Comparison of ENCODE assay signal across 8 cellular contexts in the genomic region with DNA sequence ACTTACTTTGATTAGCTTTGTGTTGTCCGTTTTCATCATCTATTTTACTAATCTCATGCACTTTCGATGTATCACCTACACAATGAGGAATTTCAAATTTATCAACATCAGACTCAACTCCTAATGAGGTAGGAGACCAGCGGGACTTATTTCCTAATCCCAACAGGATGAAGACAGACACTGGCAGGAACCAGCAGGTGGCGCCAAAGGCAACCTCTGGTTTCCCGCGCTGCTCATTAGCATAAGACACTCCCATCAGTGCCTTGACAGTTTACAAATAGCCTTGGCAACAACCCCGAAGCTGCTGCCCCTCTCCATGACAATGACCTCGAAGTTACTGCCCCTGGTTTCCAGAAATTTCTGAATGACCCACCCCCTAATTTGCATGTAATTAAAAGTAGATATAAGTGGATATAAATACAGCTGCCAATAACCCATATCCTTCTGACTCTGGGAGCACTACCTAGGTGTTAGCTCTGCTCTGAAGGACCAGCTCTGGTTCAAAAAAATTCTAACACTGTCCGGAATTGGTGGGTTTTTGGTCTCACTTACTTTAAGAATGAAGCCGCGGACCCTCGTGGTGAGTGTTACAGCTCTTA.
A peak's percentile ranks its signal among the peaks of the same experiment; 100 is the strongest.
DNase-seq lines count a peak whose midpoint lies in the region; ATAC-seq and TF ChIP-seq lines count a peak whose summit lies in the region.

No MANE protein-coding gene starts in this region.

- ATAC-seq in WTC11 (peak; percentile 94), foreskin keratinocyte (peak; percentile 86), HG02642 (IDR thresholded peaks at IDR 0.05; ENCODE audit: poor library complexity, unreplicated experiment) (no peak)

- POLR2A ChIA-PET in WTC11 (lab: Charles Lee), result no interaction called here

- no peak overlapping the region for H3K4me3 Mint-ChIP-seq in WTC11
- no peak overlapping the region for H3K4me3 Mint-ChIP-seq in activated T-helper 1 cell treated with anti-CD3 and anti-CD28 coated beads, Interleukin-12 subunit alpha, Interleukin-12 subunit beta, Interleukin-2, Interleukin-4 antibody, amounts not matched to agents 30 ng/mL and 10 ng/mL and 1 ng/mL, durations not matched to agents 14 hours and 24 hours and 36 hours

- no peak overlapping the region for H3K27ac ChIP-seq in foreskin keratinocyte

- intact Hi-C loops in activated T-helper 1 cell treated with anti-CD3 and anti-CD28 coated beads, Interleukin-12 subunit alpha, Interleukin-12 subunit beta, Interleukin-2, Interleukin-4 antibody, amounts not matched to agents 30 ng/mL and 10 ng/mL and 1 ng/mL, durations not matched to agents 14 hours and 24 hours and 36 hours (cut with micrococcal nuclease), result loop anchor here (5.0 to 10.0 kb wide), 2 partner anchors 809 to 1087 kb away; no protein-coding TSS in a partner anchor

- H3K27ac Mint-ChIP-seq in WTC11, result no peak overlapping the region
- H3K27ac Mint-ChIP-seq in activated T-helper 1 cell treated with anti-CD3 and anti-CD28 coated beads, Interleukin-12 subunit alpha, Interleukin-12 subunit beta, Interleukin-2, Interleukin-4 antibody, amounts not matched to agents 30 ng/mL and 10 ng/mL and 1 ng/mL, durations not matched to agents 14 hours and 24 hours and 36 hours, result no peak overlapping the region

- TF ChIP-seq CTCF in HFF-Myc (IDR thresholded peaks at IDR 0.05; ENCODE audit: low read depth, low read length, missing control alignments) (peak; percentile 68), WTC11 (IDR thresholded peaks at IDR 0.05) (peak; percentile 83), foreskin keratinocyte (conservative IDR thresholded peaks at IDR 0.05) (peak; percentile 78)

- DNase-seq in Ammon's horn (ENCODE audit: low spot score), result peak; percentile 54
- DNase-seq in HFF-Myc (ENCODE audit: extremely low read depth, low read depth), result no peak
- peak; percentile 84 for DNase-seq in WTC11 (ENCODE audit: low spot score)
- peak; percentile 8 to 35 for DNase-seq in foreskin keratinocyte
- peak; percentile 20 to 28 for DNase-seq in stimulated activated CD4-positive, alpha-beta T cell treated with anti-CD3 and anti-CD28 coated beads, Interleukin-15, amount 100 ng/mL, for 48 hours (ENCODE audit: low read depth in 2 of 2)
- DNase-seq in activated T-helper 1 cell treated with anti-CD3 and anti-CD28 coated beads, Interleukin-12 subunit alpha, Interleukin-12 subunit beta, Interleukin-2, Interleukin-4 antibody, amounts not matched to agents 30 ng/mL and 10 ng/mL and 1 ng/mL, durations not matched to agents 14 hours and 24 hours and 36 hours (ENCODE audit: low spot score), result no peak
- no peak for DNase-seq in NCI-H1436 (lab: John Stamatoyannopoulos, UW)

- H3K27me3 ChIP-seq in foreskin keratinocyte, result no peaks in the 10 kb centered on the region

- CTCF ChIA-PET in WTC11 (lab: Charles Lee), result interaction anchor here (0.7 to 2.2 kb wide), 3 partner anchors 10 to 723 kb away, joined by 3 to 7 read pairs (median 3); no protein-coding TSS in a partner anchor

- H3K4me1 Mint-ChIP-seq in WTC11, result peaks cover 14% of the 10 kb centered on the region
- H3K4me1 Mint-ChIP-seq in activated T-helper 1 cell treated with anti-CD3 and anti-CD28 coated beads, Interleukin-12 subunit alpha, Interleukin-12 subunit beta, Interleukin-2, Interleukin-4 antibody, amounts not matched to agents 30 ng/mL and 10 ng/mL and 1 ng/mL, durations not matched to agents 14 hours and 24 hours and 36 hours (ENCODE audit: low read depth), result no peaks in the 10 kb centered on the region

- H3K4me1 ChIP-seq in foreskin keratinocyte, result no peaks in the 10 kb centered on the region

- H3K9me3 Mint-ChIP-seq in WTC11, result peaks cover 25% of the 10 kb centered on the region
- no peaks in the 10 kb centered on the region for H3K9me3 Mint-ChIP-seq in activated T-helper 1 cell treated with anti-CD3 and anti-CD28 coated beads, Interleukin-12 subunit alpha, Interleukin-12 subunit beta, Interleukin-2, Interleukin-4 antibody, amounts not matched to agents 30 ng/mL and 10 ng/mL and 1 ng/mL, durations not matched to agents 14 hours and 24 hours and 36 hours

- H3K36me3 Mint-ChIP-seq in WTC11, result peaks cover 9% of the 10 kb centered on the region
- H3K36me3 Mint-ChIP-seq in activated T-helper 1 cell treated with anti-CD3 and anti-CD28 coated beads, Interleukin-12 subunit alpha, Interleukin-12 subunit beta, Interleukin-2, Interleukin-4 antibody, amounts not matched to agents 30 ng/mL and 10 ng/mL and 1 ng/mL, durations not matched to agents 14 hours and 24 hours and 36 hours (ENCODE audit: low read depth), result no peaks in the 10 kb centered on the region

- H3K4me3 ChIP-seq in HFF-Myc (replicated peaks; ENCODE audit: low read depth, low read length), result no peak overlapping the region

- peaks cover 3% of the 10 kb centered on the region; the same call in 1 of the 2 replicates for H3K27me3 Mint-ChIP-seq in WTC11 (ENCODE audit: low read depth)
- H3K27me3 Mint-ChIP-seq in activated T-helper 1 cell treated with anti-CD3 and anti-CD28 coated beads, Interleukin-12 subunit alpha, Interleukin-12 subunit beta, Interleukin-2, Interleukin-4 antibody, amounts not matched to agents 30 ng/mL and 10 ng/mL and 1 ng/mL, durations not matched to agents 14 hours and 24 hours and 36 hours (ENCODE audit: insufficient read depth), result no peaks in the 10 kb centered on the region

TF ChIP-seq in WTC11, 78 proteins besides CTCF, POLR2A, EP300 and RAD21:
- no peak for TF ChIP-seq ZNF232 (CRISPR knock-in tag; IDR thresholded peaks at IDR 0.05)
- TF ChIP-seq, protein P1, sequence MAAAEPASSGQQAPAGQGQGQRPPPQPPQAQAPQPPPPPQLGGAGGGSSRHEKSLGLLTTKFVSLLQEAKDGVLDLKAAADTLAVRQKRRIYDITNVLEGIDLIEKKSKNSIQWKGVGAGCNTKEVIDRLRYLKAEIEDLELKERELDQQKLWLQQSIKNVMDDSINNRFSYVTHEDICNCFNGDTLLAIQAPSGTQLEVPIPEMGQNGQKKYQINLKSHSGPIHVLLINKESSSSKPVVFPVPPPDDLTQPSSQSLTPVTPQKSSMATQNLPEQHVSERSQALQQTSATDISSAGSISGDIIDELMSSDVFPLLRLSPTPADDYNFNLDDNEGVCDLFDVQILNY (CRISPR knock-in tag; IDR thresholded peaks at IDR 0.05), result 0 out of 2 replicates have a peak, but pooled peaks have one; percentile 22

Comparison
In these comparisons a context has a peak if more than half of its experiments do, and no peak if none do; other contexts are left out.
1. DNase-seq: peak in Ammon's horn (single experiment), WTC11 (single experiment), foreskin keratinocyte (2 of 2) and stimulated activated CD4-positive, alpha-beta T cell treated with anti-CD3 and anti-CD28 coated beads, Interleukin-15, amount 100 ng/mL, for 48 hours (2 of 2); none in HFF-Myc (single experiment), activated T-helper 1 cell treated with anti-CD3 and anti-CD28 coated beads, Interleukin-12 subunit alpha, Interleukin-12 subunit beta, Interleukin-2, Interleukin-4 antibody, amounts not matched to agents 30 ng/mL and 10 ng/mL and 1 ng/mL, durations not matched to agents 14 hours and 24 hours and 36 hours (single experiment) and NCI-H1436 (single experiment).
2. Peak in every context shown above with its lines, with median percentiles within 50 percentile points of each other: CTCF ChIP-seq.